In genomic region chr16:75229172-75230031, GRCh38 we compare ENCODE assay signal across 2 cellular contexts.
A peak's percentile ranks its signal among the peaks of the same experiment; 100 is the strongest.
TF ChIP-seq lines count a peak whose summit lies in the region.

No MANE protein-coding gene starts in this region.

TF ChIP-seq in HEK293, 187 proteins besides CTCF, POLR2A, EP300 and RAD21:
- no peak for TF ChIP-seq REPIN1 (tag by site-specific recombination; IDR thresholded peaks at IDR 0.05; ENCODE audit: low read depth)
- TF ChIP-seq ZNF624 (tag by site-specific recombination; IDR thresholded peaks at IDR 0.05): no peak
- TF ChIP-seq ZBTB20 (tag by site-specific recombination; IDR thresholded peaks at IDR 0.05): peak; percentile 26; the same call in 1 of the 2 replicates
TF ChIP-seq in HEK293: peak in this region for 1.

TF ChIP-seq in H1, 55 proteins besides CTCF, POLR2A, EP300 and RAD21:
- TF ChIP-seq BACH1 (IDR thresholded peaks at IDR 0.05; ENCODE audit: low read length) (no peak), RFX5 (IDR thresholded peaks at IDR 0.05; ENCODE audit: borderline replicate concordance, low read depth, low read length) (no peak), CHD2 (IDR thresholded peaks at IDR 0.05; ENCODE audit: low read length) (no peak), SRF (IDR thresholded peaks at IDR 0.05; ENCODE audit: low read depth, low read length) (no peak), TBP (IDR thresholded peaks at IDR 0.05; ENCODE audit: low read depth, low read length) (no peak), SP1 (IDR thresholded peaks at IDR 0.05; ENCODE audit: low read depth, low read length) (no peak), TEAD4 (IDR thresholded peaks at IDR 0.05; ENCODE audit: low read depth, low read length) (no peak), NRF1 (IDR thresholded peaks at IDR 0.05; ENCODE audit: low read depth, low read length) (no peak), HDAC2 (IDR thresholded peaks at IDR 0.05; ENCODE audit: borderline replicate concordance in 1 of 2, low read depth in 2 of 2, low read length in 2 of 2) (no peak), BCL11A (IDR thresholded peaks at IDR 0.05; ENCODE audit: low read depth in 2 of 2, low read length in 2 of 2) (no peak), TCF12 (IDR thresholded peaks at IDR 0.05; ENCODE audit: low read depth, low read length) (no peak), ZNF274 (IDR thresholded peaks at IDR 0.05; ENCODE audit: borderline replicate concordance, extremely low read depth, low read length) (no peak), KDM5A (IDR thresholded peaks at IDR 0.05; ENCODE audit: low read length) (no peak)
- TF ChIP-seq, protein P1, sequence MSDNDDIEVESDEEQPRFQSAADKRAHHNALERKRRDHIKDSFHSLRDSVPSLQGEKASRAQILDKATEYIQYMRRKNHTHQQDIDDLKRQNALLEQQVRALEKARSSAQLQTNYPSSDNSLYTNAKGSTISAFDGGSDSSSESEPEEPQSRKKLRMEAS (IDR thresholded peaks at IDR 0.05): no peak
TF ChIP-seq in H1: peak in this region for 0.
